Comparison of ENCODE assay signal across 14 cellular contexts in the genomic region with DNA sequence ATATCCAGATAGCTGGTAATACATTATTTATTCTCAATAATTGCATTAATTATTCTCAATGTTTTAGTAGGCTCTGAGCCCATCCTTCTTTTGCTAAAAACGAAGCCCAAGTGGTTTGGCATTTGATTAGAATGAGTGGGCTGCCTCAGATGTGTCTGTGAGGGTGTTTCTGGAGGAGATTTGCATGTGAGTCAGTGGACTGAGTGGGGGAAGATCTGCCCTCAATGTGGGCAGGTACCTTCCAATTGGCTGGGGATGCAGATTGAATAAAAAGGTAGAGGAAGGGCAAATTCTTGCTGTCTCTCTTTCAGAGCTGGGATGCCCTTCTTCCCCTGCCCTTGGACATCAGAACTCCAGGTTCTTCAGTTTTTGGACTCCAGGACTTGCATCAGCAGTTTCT.
DNase-seq lines count a peak whose midpoint lies in the region; ATAC-seq lines count a peak whose summit lies in the region.
"Had no signal": no experiment of that assay in that cellular context is flagged by ENCODE, and none has a peak within 500 bp of the region (broad histone marks: within the 10 kb centered on the region; RNA-seq: fewer than 3 reads in every experiment).

No MANE protein-coding gene starts in this region.

- ATAC-seq in GM18858 (IDR thresholded peaks at IDR 0.05; ENCODE audit: unreplicated experiment) (peak; percentile 39), HG03442 (IDR thresholded peaks at IDR 0.05; ENCODE audit: unreplicated experiment) (peak; percentile 46), HG02970 (IDR thresholded peaks at IDR 0.05; ENCODE audit: low FRiP score, unreplicated experiment) (no peak)
- ATAC-seq in activated naive CD8-positive, alpha-beta T cell treated with anti-CD3 and anti-CD28 coated beads, Interleukin-2, amount 50 U/mL, for 24 hours: peak; percentile 63
- ATAC-seq: GM23338 had no signal

- no peak for DNase-seq in activated naive CD8-positive, alpha-beta T cell treated with anti-CD3 and anti-CD28 coated beads, Interleukin-2, amount 50 U/mL, for 24 hours
- DNase-seq in glomerular visceral epithelial cell (ENCODE audit: extremely low spot score) (no peak), DMS114 treated with DMSO at 0.1 percent for 48 hours (lab: John Stamatoyannopoulos, UW; ENCODE audit: unreplicated experiment) (no peak)
- DNase-seq: ACHN; Caco-2; CD4-positive, alpha-beta T cell; DMS153; DMS79; GDM1; HCEC 1CT had no signal

- H3K36me3 Mint-ChIP-seq in activated naive CD8-positive, alpha-beta T cell treated with anti-CD3 and anti-CD28 coated beads, Interleukin-2, amount 50 U/mL, for 24 hours (ENCODE audit: low read depth): no peaks in the 10 kb centered on the region

- peaks cover 13% of the 10 kb centered on the region for H3K27me3 Mint-ChIP-seq in activated naive CD8-positive, alpha-beta T cell treated with anti-CD3 and anti-CD28 coated beads, Interleukin-2, amount 50 U/mL, for 24 hours

- H3K9me3 Mint-ChIP-seq in activated naive CD8-positive, alpha-beta T cell treated with anti-CD3 and anti-CD28 coated beads, Interleukin-2, amount 50 U/mL, for 24 hours: no peaks in the 10 kb centered on the region
- H3K9me3 Mint-ChIP-seq: CD4-positive, alpha-beta T cell; GM23338 had no signal

- H3K4me3 Mint-ChIP-seq in activated naive CD8-positive, alpha-beta T cell treated with anti-CD3 and anti-CD28 coated beads, Interleukin-2, amount 50 U/mL, for 24 hours: no peak overlapping the region
- H3K4me3 Mint-ChIP-seq: CD4-positive, alpha-beta T cell; GM23338 had no signal

- peaks cover 2% of the 10 kb centered on the region for H3K4me1 Mint-ChIP-seq in activated naive CD8-positive, alpha-beta T cell treated with anti-CD3 and anti-CD28 coated beads, Interleukin-2, amount 50 U/mL, for 24 hours

- H3K27ac Mint-ChIP-seq in activated naive CD8-positive, alpha-beta T cell treated with anti-CD3 and anti-CD28 coated beads, Interleukin-2, amount 50 U/mL, for 24 hours: no peak overlapping the region
- H3K27ac Mint-ChIP-seq: CD4-positive, alpha-beta T cell; GM23338 had no signal
